25 cellular contexts compared by ENCODE assay signal in genomic region chr20:25339608-25340007, GRCh38. TPM values are rescaled to one million over a fixed set of nuclear protein-coding genes. Genes with fewer than 3 reads are reported as not detected.
DNase-seq lines count a peak whose midpoint lies in the region; ATAC-seq and TF ChIP-seq lines count a peak whose summit lies in the region.
"Had no signal": no experiment of that assay in that cellular context is flagged by ENCODE, and none has a peak within 500 bp of the region (broad histone marks: within the 10 kb centered on the region; RNA-seq: fewer than 3 reads in every experiment).

No MANE protein-coding gene starts in this region.

- H3K4me1 ChIP-seq in parathyroid adenoma, result peaks cover 6% of the 10 kb centered on the region
- H3K4me1 ChIP-seq: BE2C had no signal

- H2AFZ ChIP-seq in parathyroid adenoma, result no peak overlapping the region

- no peaks in the 10 kb centered on the region for H3K9me3 ChIP-seq in parathyroid adenoma (ENCODE audit: control insufficient read depth, low read length)
- H3K9me3 ChIP-seq: BE2C, Peyer's patch, tibial nerve had no signal

- no peak overlapping the region for H3K4me3 ChIP-seq in parathyroid adenoma (ENCODE audit: low read depth, low read length)
- H3K4me3 ChIP-seq: coronary artery, tibial nerve had no signal

- DNase-seq in HT-29 (ENCODE audit: low spot score), result peak; percentile 93
- peak; percentile 54 for DNase-seq in left kidney (ENCODE audit: low read depth, low spot score)
- no peak for DNase-seq in RKO (ENCODE audit: low spot score)
- no peak for DNase-seq in NAMALWA (ENCODE audit: low spot score)
- no peak for DNase-seq in stimulated activated CD4-positive, alpha-beta T cell treated with anti-CD3 and anti-CD28 coated beads, Interleukin-15, amount 100 ng/mL, for 24 hours
- no peak for DNase-seq in activated naive CD4-positive, alpha-beta T cell treated with anti-CD3 and anti-CD28 coated beads, Interleukin-2, amount 50 U/mL, for 72 hours (ENCODE audit: low spot score in 2 of 2)
- DNase-seq: activated effector memory CD4-positive, alpha-beta T cell treated with anti-CD3 and anti-CD28 coated beads, Interleukin-2, amount 50 U/mL, for 16 hours; activated naive CD8-positive, alpha-beta T cell treated with anti-CD3 and anti-CD28 coated beads, Interleukin-2, amount 50 U/mL, for 24 hours; BE2C; brain microvascular endothelial cell; glutamatergic neuron; GOT3; NCI-H1092 treated with DMSO at 0.1 percent for 48 hours; NCI-H2081 treated with DMSO at 0.1 percent for 48 hours; NK-92 treated with Interleukin-12 subunit alpha and Interleukin-12 subunit beta, amount 100 ng/mL, for 24 hours; retina; stimulated activated CD4-positive, alpha-beta T cell treated with anti-CD3 and anti-CD28 coated beads, Interleukin-4, amount 100 ng/mL, for 4 hours; stimulated activated naive CD8-positive, alpha-beta T cell treated with anti-CD3 and anti-CD28 coated beads, Interleukin-15, Interleukin-2, amounts not matched to agents 100 U/mL and 50 U/mL, for 24 hours had no signal

- H3K9me3 Mint-ChIP-seq in activated naive CD4-positive, alpha-beta T cell treated with anti-CD3 and anti-CD28 coated beads, Interleukin-2, amount 50 U/mL, for 72 hours, result no peaks in the 10 kb centered on the region
- H3K9me3 Mint-ChIP-seq: activated naive CD8-positive, alpha-beta T cell treated with anti-CD3 and anti-CD28 coated beads, Interleukin-2, amount 50 U/mL, for 24 hours had no signal

- peak overlapping the region; percentile 20 for H3K27ac ChIP-seq in C4-2B
- peak overlapping the region; percentile 25 for H3K27ac ChIP-seq in parathyroid adenoma
- H3K27ac ChIP-seq: brain microvascular endothelial cell, coronary artery, HL-60, tibial nerve had no signal

- H3K27ac Mint-ChIP-seq in activated naive CD4-positive, alpha-beta T cell treated with anti-CD3 and anti-CD28 coated beads, Interleukin-2, amount 50 U/mL, for 72 hours, result peak overlapping the region in 1 of 2 donors; percentile 30
- H3K27ac Mint-ChIP-seq: activated naive CD8-positive, alpha-beta T cell treated with anti-CD3 and anti-CD28 coated beads, Interleukin-2, amount 50 U/mL, for 24 hours had no signal

- H3K36me3 Mint-ChIP-seq in activated naive CD4-positive, alpha-beta T cell treated with anti-CD3 and anti-CD28 coated beads, Interleukin-2, amount 50 U/mL, for 72 hours, result peaks cover 0 to 2% of the 10 kb centered on the region in 2 donors

- no peaks in the 10 kb centered on the region for H3K36me3 ChIP-seq in parathyroid adenoma (ENCODE audit: control insufficient read depth, insufficient read depth, low read length)
- H3K36me3 ChIP-seq: tibial nerve had no signal

- TF ChIP-seq CTCF in C4-2B (conservative IDR thresholded peaks at IDR 0.05), result no peak
- TF ChIP-seq CTCF in parathyroid adenoma (IDR thresholded peaks at IDR 0.05), result no peak

- peaks cover 24% of the 10 kb centered on the region for H3K79me2 ChIP-seq in parathyroid adenoma

- H3K4me2 ChIP-seq in parathyroid adenoma (ENCODE audit: low read length), result no peak overlapping the region

- H3K9ac ChIP-seq in parathyroid adenoma, result no peak overlapping the region

- no peaks in the 10 kb centered on the region for H3K27me3 ChIP-seq in parathyroid adenoma (ENCODE audit: control insufficient read depth, insufficient read depth, low read length)
- H3K27me3 ChIP-seq: BE2C, brain microvascular endothelial cell, Peyer's patch, tibial nerve had no signal

- no peak for ATAC-seq in activated naive CD4-positive, alpha-beta T cell treated with anti-CD3 and anti-CD28 coated beads, Interleukin-2, amount 50 U/mL, for 72 hours
- ATAC-seq: activated naive CD8-positive, alpha-beta T cell treated with anti-CD3 and anti-CD28 coated beads, Interleukin-2, amount 50 U/mL, for 24 hours; left lobe of liver; stimulated activated naive CD8-positive, alpha-beta T cell treated with anti-CD3 and anti-CD28 coated beads, Interleukin-15, Interleukin-2, amounts not matched to agents 100 U/mL and 50 U/mL, for 24 hours had no signal

RNA-seq across cellular contexts. Expression of gene ABHD12, which starts 51.0 kb away (rescaled TPM):
- total RNA-seq in HT-29 (2014; rRNA removed; shearing (Covaris generic)), result 93.6 and 105 TPM in 2 replicates
- total RNA-seq in activated naive CD4-positive, alpha-beta T cell treated with anti-CD3 and anti-CD28 coated beads, Interleukin-2, amount 50 U/mL, for 72 hours, result 10 to 100 TPM; 13.8 to 20.2 TPM

Comparison
In these comparisons a context has a peak if more than half of its experiments do, and no peak if none do; other contexts are left out.
1. DNase-seq: peak in HT-29 (single experiment) and left kidney (single experiment); none in RKO (single experiment), NAMALWA (single experiment), stimulated activated CD4-positive, alpha-beta T cell treated with anti-CD3 and anti-CD28 coated beads, Interleukin-15, amount 100 ng/mL, for 24 hours (single experiment) and activated naive CD4-positive, alpha-beta T cell treated with anti-CD3 and anti-CD28 coated beads, Interleukin-2, amount 50 U/mL, for 72 hours (0 of 2).